ENCODE assay signal across 1 cellular context in genomic region chr22:36419177-36419911, GRCh38.
TF ChIP-seq lines count a peak whose summit lies in the region.

No MANE protein-coding gene starts in this region.

TF ChIP-seq in HepG2, 621 proteins besides CTCF, POLR2A, EP300 and RAD21 (continued from another document and continues in another):
- peak; percentile 95 for TF ChIP-seq LCORL (IDR thresholded peaks at IDR 0.05)
- TF ChIP-seq LCORL (CRISPR knock-in tag; IDR thresholded peaks at IDR 0.05): peak; percentile 98
- peak; percentile 95 for TF ChIP-seq CREM (IDR thresholded peaks at IDR 0.05)
- TF ChIP-seq CREM (CRISPR knock-in tag; IDR thresholded peaks at IDR 0.05): no peak
- no peak for TF ChIP-seq ZNF598 (CRISPR knock-in tag; IDR thresholded peaks at IDR 0.05; ENCODE audit: borderline replicate concordance)
- no peak for TF ChIP-seq KLF13 (CRISPR knock-in tag; IDR thresholded peaks at IDR 0.05)
- TF ChIP-seq RERE (CRISPR knock-in tag; IDR thresholded peaks at IDR 0.05; ENCODE audit: low read depth): peak; percentile 95
- TF ChIP-seq KDM5A (IDR thresholded peaks at IDR 0.05; ENCODE audit: borderline replicate concordance, low read length): peak; percentile 43; the same call in 1 of the 2 replicates
- TF ChIP-seq REL (CRISPR knock-in tag; conservative IDR thresholded peaks at IDR 0.05): no peak
- TF ChIP-seq ARHGAP35 (CRISPR knock-in tag; IDR thresholded peaks at IDR 0.05; ENCODE audit: borderline replicate concordance): no peak
- TF ChIP-seq ZNF382 (CRISPR knock-in tag; IDR thresholded peaks at IDR 0.05; ENCODE audit: borderline replicate concordance): no peak
- peak; percentile 100 for TF ChIP-seq PPARG (CRISPR knock-in tag; conservative IDR thresholded peaks at IDR 0.05)
- TF ChIP-seq PHF5A (CRISPR knock-in tag; IDR thresholded peaks at IDR 0.05; ENCODE audit: low read depth, unreplicated experiment): peak; percentile 78
- TF ChIP-seq ZNF782 (CRISPR knock-in tag; IDR thresholded peaks at IDR 0.05; ENCODE audit: borderline replicate concordance): no peak
- TF ChIP-seq NFYB (CRISPR knock-in tag; IDR thresholded peaks at IDR 0.05): no peak; the same call in 1 of the 2 replicates
- TF ChIP-seq ZNF556 (CRISPR knock-in tag; IDR thresholded peaks at IDR 0.05; ENCODE audit: borderline replicate concordance): no peak; the same call in 1 of the 2 replicates
- peak; percentile 91 for TF ChIP-seq ELF3 (CRISPR knock-in tag; IDR thresholded peaks at IDR 0.05)
- TF ChIP-seq ATAD3A (CRISPR knock-in tag; IDR thresholded peaks at IDR 0.05): no peak
- 0 out of 2 replicates have a peak, but pooled peaks have one; percentile 48 for TF ChIP-seq ZBTB43 (CRISPR knock-in tag; conservative IDR thresholded peaks at IDR 0.05)
- TF ChIP-seq DMAP1 (CRISPR knock-in tag; IDR thresholded peaks at IDR 0.05): peak; percentile 85
- peak; percentile 61 for TF ChIP-seq POLR2G (IDR thresholded peaks at IDR 0.05; ENCODE audit: low read depth, low read length)
- peak; percentile 55; the same call in 1 of the 2 replicates for TF ChIP-seq ZNF770 (CRISPR knock-in tag; IDR thresholded peaks at IDR 0.05)
- TF ChIP-seq TFAP4 (IDR thresholded peaks at IDR 0.05; ENCODE audit: borderline replicate concordance, low read depth): peak; percentile 99
- TF ChIP-seq, protein P1, sequence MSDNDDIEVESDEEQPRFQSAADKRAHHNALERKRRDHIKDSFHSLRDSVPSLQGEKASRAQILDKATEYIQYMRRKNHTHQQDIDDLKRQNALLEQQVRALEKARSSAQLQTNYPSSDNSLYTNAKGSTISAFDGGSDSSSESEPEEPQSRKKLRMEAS (IDR thresholded peaks at IDR 0.05): peak; percentile 95
- TF ChIP-seq, protein P2, sequence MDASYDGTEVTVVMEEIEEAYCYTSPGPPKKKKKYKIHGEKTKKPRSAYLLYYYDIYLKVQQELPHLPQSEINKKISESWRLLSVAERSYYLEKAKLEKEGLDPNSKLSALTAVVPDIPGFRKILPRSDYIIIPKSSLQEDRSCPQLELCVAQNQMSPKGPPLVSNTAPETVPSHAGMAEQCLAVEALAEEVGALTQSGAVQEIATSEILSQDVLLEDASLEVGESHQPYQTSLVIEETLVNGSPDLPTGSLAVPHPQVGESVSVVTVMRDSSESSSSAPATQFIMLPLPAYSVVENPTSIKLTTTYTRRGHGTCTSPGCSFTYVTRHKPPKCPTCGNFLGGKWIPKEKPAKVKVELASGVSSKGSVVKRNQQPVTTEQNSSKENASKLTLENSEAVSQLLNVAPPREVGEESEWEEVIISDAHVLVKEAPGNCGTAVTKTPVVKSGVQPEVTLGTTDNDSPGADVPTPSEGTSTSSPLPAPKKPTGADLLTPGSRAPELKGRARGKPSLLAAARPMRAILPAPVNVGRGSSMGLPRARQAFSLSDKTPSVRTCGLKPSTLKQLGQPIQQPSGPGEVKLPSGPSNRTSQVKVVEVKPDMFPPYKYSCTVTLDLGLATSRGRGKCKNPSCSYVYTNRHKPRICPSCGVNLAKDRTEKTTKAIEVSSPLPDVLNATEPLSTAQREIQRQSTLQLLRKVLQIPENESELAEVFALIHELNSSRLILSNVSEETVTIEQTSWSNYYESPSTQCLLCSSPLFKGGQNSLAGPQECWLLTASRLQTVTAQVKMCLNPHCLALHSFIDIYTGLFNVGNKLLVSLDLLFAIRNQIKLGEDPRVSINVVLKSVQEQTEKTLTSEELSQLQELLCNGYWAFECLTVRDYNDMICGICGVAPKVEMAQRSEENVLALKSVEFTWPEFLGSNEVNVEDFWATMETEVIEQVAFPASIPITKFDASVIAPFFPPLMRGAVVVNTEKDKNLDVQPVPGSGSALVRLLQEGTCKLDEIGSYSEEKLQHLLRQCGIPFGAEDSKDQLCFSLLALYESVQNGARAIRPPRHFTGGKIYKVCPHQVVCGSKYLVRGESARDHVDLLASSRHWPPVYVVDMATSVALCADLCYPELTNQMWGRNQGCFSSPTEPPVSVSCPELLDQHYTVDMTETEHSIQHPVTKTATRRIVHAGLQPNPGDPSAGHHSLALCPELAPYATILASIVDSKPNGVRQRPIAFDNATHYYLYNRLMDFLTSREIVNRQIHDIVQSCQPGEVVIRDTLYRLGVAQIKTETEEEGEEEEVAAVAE (CRISPR knock-in tag; IDR thresholded peaks at IDR 0.05; ENCODE audit: borderline replicate concordance): no peak
- TF ChIP-seq, protein P3, sequence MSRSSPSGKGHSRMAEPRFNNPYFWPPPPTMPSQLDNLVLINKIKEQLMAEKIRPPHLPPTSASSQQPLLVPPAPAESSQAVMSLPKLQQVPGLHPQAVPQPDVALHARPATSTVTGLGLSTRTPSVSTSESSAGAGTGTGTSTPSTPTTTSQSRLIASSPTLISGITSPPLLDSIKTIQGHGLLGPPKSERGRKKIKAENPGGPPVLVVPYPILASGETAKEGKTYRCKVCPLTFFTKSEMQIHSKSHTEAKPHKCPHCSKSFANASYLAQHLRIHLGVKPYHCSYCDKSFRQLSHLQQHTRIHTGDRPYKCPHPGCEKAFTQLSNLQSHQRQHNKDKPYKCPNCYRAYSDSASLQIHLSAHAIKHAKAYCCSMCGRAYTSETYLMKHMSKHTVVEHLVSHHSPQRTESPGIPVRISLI (CRISPR knock-in tag; IDR thresholded peaks at IDR 0.05; ENCODE audit: borderline replicate concordance): no peak
- TF ChIP-seq EED (CRISPR knock-in tag; IDR thresholded peaks at IDR 0.05): 0 out of 2 replicates have a peak, but pooled peaks have one; percentile 64
- no peak for TF ChIP-seq ZNF619 (CRISPR knock-in tag; IDR thresholded peaks at IDR 0.05)
- TF ChIP-seq ZNF614 (CRISPR knock-in tag; IDR thresholded peaks at IDR 0.05; ENCODE audit: borderline replicate concordance): peak; percentile 88
- TF ChIP-seq ZNF557 (CRISPR knock-in tag; IDR thresholded peaks at IDR 0.05): 0 out of 2 replicates have a peak, but pooled peaks have one; percentile 59
- TF ChIP-seq ZNF546 (CRISPR knock-in tag; conservative IDR thresholded peaks at IDR 0.05): no peak
- peak; percentile 73; the same call in 1 of the 2 replicates for TF ChIP-seq ELF4 (CRISPR knock-in tag; IDR thresholded peaks at IDR 0.05; ENCODE audit: borderline replicate concordance)
- TF ChIP-seq CC2D1A (CRISPR knock-in tag; IDR thresholded peaks at IDR 0.05): no peak
- TF ChIP-seq ZFP37 (CRISPR knock-in tag; IDR thresholded peaks at IDR 0.05; ENCODE audit: borderline replicate concordance): no peak; the same call in 1 of the 2 replicates
- peak; percentile 78 for TF ChIP-seq ZNF891 (CRISPR knock-in tag; IDR thresholded peaks at IDR 0.05)
- peak; percentile 99 for TF ChIP-seq PAXIP1 (CRISPR knock-in tag; conservative IDR thresholded peaks at IDR 0.05)
- TF ChIP-seq, protein P4, sequence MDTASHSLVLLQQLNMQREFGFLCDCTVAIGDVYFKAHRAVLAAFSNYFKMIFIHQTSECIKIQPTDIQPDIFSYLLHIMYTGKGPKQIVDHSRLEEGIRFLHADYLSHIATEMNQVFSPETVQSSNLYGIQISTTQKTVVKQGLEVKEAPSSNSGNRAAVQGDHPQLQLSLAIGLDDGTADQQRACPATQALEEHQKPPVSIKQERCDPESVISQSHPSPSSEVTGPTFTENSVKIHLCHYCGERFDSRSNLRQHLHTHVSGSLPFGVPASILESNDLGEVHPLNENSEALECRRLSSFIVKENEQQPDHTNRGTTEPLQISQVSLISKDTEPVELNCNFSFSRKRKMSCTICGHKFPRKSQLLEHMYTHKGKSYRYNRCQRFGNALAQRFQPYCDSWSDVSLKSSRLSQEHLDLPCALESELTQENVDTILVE (CRISPR knock-in tag; IDR thresholded peaks at IDR 0.05): peak; percentile 91
